Comparison of ENCODE assay signal across 21 cellular contexts in genomic region chr10:93790454-93790853, GRCh38. TPM values are rescaled to one million over a fixed set of nuclear protein-coding genes. Genes with fewer than 3 reads are reported as not detected.
DNase-seq lines count a peak whose midpoint lies in the region; ATAC-seq, FAIRE-seq and TF ChIP-seq lines count a peak whose summit lies in the region.
"Had no signal": no experiment of that assay in that cellular context is flagged by ENCODE, and none has a peak within 500 bp of the region (broad histone marks: within the 10 kb centered on the region; RNA-seq: fewer than 3 reads in every experiment).

No MANE protein-coding gene starts in this region.

- H3K36me3 ChIP-seq in NT2/D1 (ENCODE audit: insufficient read depth, insufficient read length, low read length): no peaks in the 10 kb centered on the region
- no peaks in the 10 kb centered on the region for H3K36me3 ChIP-seq in neural progenitor cell
- H3K36me3 ChIP-seq: vagina had no signal

- H3K4me1 ChIP-seq in NT2/D1 (ENCODE audit: insufficient read depth, insufficient read length) (no peaks in the 10 kb centered on the region), neural progenitor cell (peaks cover 55% of the 10 kb centered on the region)
- H3K4me1 ChIP-seq: vagina had no signal

- H3K4me1 Mint-ChIP-seq in endothelial cell (ENCODE audit: unreplicated experiment) (peaks cover 31% of the 10 kb centered on the region), neural progenitor cell (peaks cover 53% of the 10 kb centered on the region)
- no peaks in the 10 kb centered on the region for H3K4me1 Mint-ChIP-seq in stimulated activated memory B cell treated with anti-CD40 and anti-IgM and Interleukin-4, amounts not matched to agents 10 μg/mL and 1 μg/mL and 100 μg/mL, for 72 hours

- DNase-seq in D721Med (ENCODE audit: insufficient read length, low spot score): no peak
- DNase-seq in NT2/D1 (ENCODE audit: low read depth, low spot score): peak; percentile 55
- no peak for DNase-seq in endothelial cell (ENCODE audit: low spot score)
- peak; percentile 87 for DNase-seq in neural progenitor cell (ENCODE audit: low spot score)
- DNase-seq in NCI-H524 (lab: John Stamatoyannopoulos, UW): no peak
- DNase-seq in HCEC 1CT: no peak
- DNase-seq: activated CD4-positive, alpha-beta T cell treated with anti-CD3 and anti-CD28 coated beads, Interleukin-2, amount 50 U/mL, for 48 hours; activated gamma-delta T cell treated with Interleukin-2 at 50 U/mL for 16 hours; cerebellar nuclear complex; DMS 273 treated with DMSO at 0.1 percent for 48 hours; effector memory CD4-positive, alpha-beta T cell; GF-D8; left colon; MV-4-11; NCI-H187; nucleus accumbens; SIG-M5 had no signal

- H3K4me3 Mint-ChIP-seq in endothelial cell (ENCODE audit: unreplicated experiment): no peak overlapping the region
- peak overlapping the region; percentile 34 for H3K4me3 Mint-ChIP-seq in neural progenitor cell
- no peak overlapping the region for H3K4me3 Mint-ChIP-seq in stimulated activated memory B cell treated with anti-CD40 and anti-IgM and Interleukin-4, amounts not matched to agents 10 μg/mL and 1 μg/mL and 100 μg/mL, for 72 hours

- H3K4me3 ChIP-seq in NT2/D1 (ENCODE audit: insufficient read length, low read depth) (no peak overlapping the region), neural progenitor cell (peak overlapping the region; percentile 33)
- H3K4me3 ChIP-seq: vagina had no signal

- peaks cover 43% of the 10 kb centered on the region for H3F3A ChIP-seq in neural progenitor cell (ENCODE audit: low read depth)

- no peaks in the 10 kb centered on the region for H3K9me3 Mint-ChIP-seq in endothelial cell (ENCODE audit: unreplicated experiment)
- peaks cover 9% of the 10 kb centered on the region for H3K9me3 Mint-ChIP-seq in neural progenitor cell
- H3K9me3 Mint-ChIP-seq in stimulated activated memory B cell treated with anti-CD40 and anti-IgM and Interleukin-4, amounts not matched to agents 10 μg/mL and 1 μg/mL and 100 μg/mL, for 72 hours: no peaks in the 10 kb centered on the region

- no peaks in the 10 kb centered on the region for H3K9me3 ChIP-seq in NT2/D1 (ENCODE audit: insufficient read depth, low read length)
- H3K9me3 ChIP-seq in neural progenitor cell (ENCODE audit: low read depth): no peaks in the 10 kb centered on the region
- H3K9me3 ChIP-seq: vagina had no signal

- H3K79me2 ChIP-seq in neural progenitor cell (ENCODE audit: low read depth): no peaks in the 10 kb centered on the region

- H3K27me3 ChIP-seq in NT2/D1 (ENCODE audit: insufficient read depth, insufficient read length): no peaks in the 10 kb centered on the region
- no peaks in the 10 kb centered on the region for H3K27me3 ChIP-seq in neural progenitor cell
- H3K27me3 ChIP-seq: vagina had no signal

- H3K36me3 Mint-ChIP-seq in endothelial cell (ENCODE audit: low read depth, unreplicated experiment) (no peaks in the 10 kb centered on the region), neural progenitor cell (peaks cover 27% of the 10 kb centered on the region)
- no peaks in the 10 kb centered on the region for H3K36me3 Mint-ChIP-seq in stimulated activated memory B cell treated with anti-CD40 and anti-IgM and Interleukin-4, amounts not matched to agents 10 μg/mL and 1 μg/mL and 100 μg/mL, for 72 hours

- TF ChIP-seq CTCF in D721Med (IDR thresholded peaks at IDR 0.05; ENCODE audit: insufficient read depth, missing control alignments): no peak
- TF ChIP-seq CTCF in endothelial cell (IDR thresholded peaks at IDR 0.05; ENCODE audit: unreplicated experiment): no peak
- no peak for TF ChIP-seq CTCF in neural progenitor cell (IDR thresholded peaks at IDR 0.05)

- H2AFZ ChIP-seq in neural progenitor cell (replicated peaks): no peak overlapping the region

- no peaks in the 10 kb centered on the region for H4K20me1 ChIP-seq in neural progenitor cell (ENCODE audit: low read depth)

- peak overlapping the region; percentile 73 for H3K4me2 ChIP-seq in neural progenitor cell

- ATAC-seq in GM21390 (IDR thresholded peaks at IDR 0.05; ENCODE audit: unreplicated experiment): no peak
- ATAC-seq in stimulated activated memory B cell treated with anti-CD40 and anti-IgM and Interleukin-4, amounts not matched to agents 10 μg/mL and 1 μg/mL and 100 μg/mL, for 72 hours: no peak
- ATAC-seq: left colon had no signal

- H3K9ac ChIP-seq in NT2/D1 (ENCODE audit: insufficient read length, low read depth) (no peak overlapping the region), neural progenitor cell (no peak overlapping the region)

- H3K27me3 Mint-ChIP-seq in endothelial cell (ENCODE audit: unreplicated experiment) (no peaks in the 10 kb centered on the region), neural progenitor cell (ENCODE audit: insufficient read depth, low read depth) (peaks cover 3% of the 10 kb centered on the region)
- H3K27me3 Mint-ChIP-seq in stimulated activated memory B cell treated with anti-CD40 and anti-IgM and Interleukin-4, amounts not matched to agents 10 μg/mL and 1 μg/mL and 100 μg/mL, for 72 hours: peaks cover 25% of the 10 kb centered on the region

- FAIRE-seq in D721Med (lab: Jason Lieb, UNC): peak; percentile 76

- H3K27ac Mint-ChIP-seq in endothelial cell (ENCODE audit: unreplicated experiment) (peak overlapping the region; percentile 91), neural progenitor cell (peak overlapping the region; percentile 100)
- H3K27ac Mint-ChIP-seq in stimulated activated memory B cell treated with anti-CD40 and anti-IgM and Interleukin-4, amounts not matched to agents 10 μg/mL and 1 μg/mL and 100 μg/mL, for 72 hours: no peak overlapping the region

- H3K27ac ChIP-seq in neural progenitor cell: peak overlapping the region; percentile 97
- H3K27ac ChIP-seq: vagina had no signal

RNA-seq across cellular contexts. Expression of gene LGI1, which starts 32.7 kb away (rescaled TPM):
- total RNA-seq in endothelial cell (ENCODE audit: unreplicated experiment) (0.26 TPM), neural progenitor cell (ENCODE audit: low replicate concordance) (9.2 and 20.2 TPM in 2 replicates)
- total RNA-seq: renal cortical epithelial cell had no signal

Comparison
In these comparisons a context has a peak if more than half of its experiments do, and no peak if none do; other contexts are left out.
1. DNase-seq: peak in NT2/D1 (single experiment) and neural progenitor cell (single experiment); none in D721Med (single experiment), endothelial cell (single experiment), NCI-H524 (0 of 2) and HCEC 1CT (single experiment).